8 cellular contexts compared by ENCODE assay signal in genomic region chr14:61503167-61503801, GRCh38.
DNase-seq lines count a peak whose midpoint lies in the region; ATAC-seq, FAIRE-seq and TF ChIP-seq lines count a peak whose summit lies in the region.

No MANE protein-coding gene starts in this region.

- H3K4me1 Mint-ChIP-seq in activated T-cell treated with anti-CD3 and anti-CD28 coated beads, Interleukin-2, amount 50 U/mL, for 72 hours (ENCODE audit: low read depth): peaks cover 100% of the 10 kb centered on the region

- H3K27me3 ChIP-seq in BLaER1 (no peaks in the 10 kb centered on the region), thyroid gland (no peaks in the 10 kb centered on the region), left ventricle myocardium inferior (ENCODE audit: low read depth) (no peaks in the 10 kb centered on the region)

- H3K9me3 Mint-ChIP-seq in activated T-cell treated with anti-CD3 and anti-CD28 coated beads, Interleukin-2, amount 50 U/mL, for 72 hours: peaks cover 0 to 3% of the 10 kb centered on the region in 2 donors

- H3K9ac ChIP-seq in BLaER1: peak overlapping the region; percentile 77
- peak overlapping the region; percentile 22 to 34 for H3K9ac ChIP-seq in kidney (ENCODE audit: low read length in 2 of 2)

- H3K36me3 Mint-ChIP-seq in activated T-cell treated with anti-CD3 and anti-CD28 coated beads, Interleukin-2, amount 50 U/mL, for 72 hours (ENCODE audit: insufficient read depth in 2 of 2): peaks cover 9 to 40% of the 10 kb centered on the region in 2 donors

- no peak overlapping the region; the same call in 1 of the 2 replicates for H3K4me3 ChIP-seq in BLaER1
- H3K4me3 ChIP-seq in kidney (ENCODE audit: low read length in 2 of 2): no peak overlapping the region
- H3K4me3 ChIP-seq in thyroid gland (replicated peaks in 1 of 3): no peak overlapping the region
- no peak overlapping the region for H3K4me3 ChIP-seq in left ventricle myocardium inferior

- no peaks in the 10 kb centered on the region for H3K9me3 ChIP-seq in BLaER1
- no peaks in the 10 kb centered on the region for H3K9me3 ChIP-seq in kidney (ENCODE audit: control insufficient read depth in 1 of 2, low read length in 2 of 2)
- no peaks in the 10 kb centered on the region for H3K9me3 ChIP-seq in thyroid gland
- no peaks in the 10 kb centered on the region for H3K9me3 ChIP-seq in left ventricle myocardium inferior (replicated peaks)

- H3K27me3 Mint-ChIP-seq in activated T-cell treated with anti-CD3 and anti-CD28 coated beads, Interleukin-2, amount 50 U/mL, for 72 hours (ENCODE audit: low read depth): no peaks in the 10 kb centered on the region

- H3K27ac ChIP-seq in BLaER1: peak overlapping the region; percentile 92
- peak overlapping the region; percentile 53 to 56 for H3K27ac ChIP-seq in kidney (ENCODE audit: low read depth in 2 of 2, low read length in 2 of 2)
- peak overlapping the region; percentile 35 to 75 (median 69) for H3K27ac ChIP-seq in thyroid gland
- H3K27ac ChIP-seq in left ventricle myocardium inferior (replicated peaks): no peak overlapping the region

- TF ChIP-seq POLR2A in thyroid gland (IDR thresholded peaks at IDR 0.05): no peak

- peaks cover 80% of the 10 kb centered on the region for H3K4me1 ChIP-seq in BLaER1
- peaks cover 8 to 11% of the 10 kb centered on the region in 2 donors for H3K4me1 ChIP-seq in kidney (ENCODE audit: control insufficient read depth in 1 of 2, insufficient read depth in 1 of 2, low read depth in 1 of 2, low read length in 2 of 2)
- peaks cover 60 to 79% of the 10 kb centered on the region in 2 donors for H3K4me1 ChIP-seq in thyroid gland
- peaks cover 39% of the 10 kb centered on the region for H3K4me1 ChIP-seq in left ventricle myocardium inferior

- WGBS in thyroid gland, 2 donors: 36 to 45% methylated on average over 7 of the region's 7 CpGs

- H3K36me3 ChIP-seq in BLaER1 (peaks cover 11% of the 10 kb centered on the region), kidney (ENCODE audit: control insufficient read depth in 1 of 2, insufficient read depth in 2 of 2, low read length in 2 of 2) (no peaks in the 10 kb centered on the region), thyroid gland (no peaks in the 10 kb centered on the region), left ventricle myocardium inferior (no peaks in the 10 kb centered on the region)

- no peak for FAIRE-seq in kidney (lab: Jason Lieb, UNC)

- DNase-seq in activated T-cell treated with anti-CD3 and anti-CD28 coated beads, Interleukin-2, amount 50 U/mL, for 72 hours: peak; percentile 79 to 83
- DNase-seq in kidney (no peak), thyroid gland (no peak), NCI-H146 (lab: John Stamatoyannopoulos, UW) (no peak), left ventricle myocardium inferior (no peak)

- no peaks in the 10 kb centered on the region for H4K20me1 ChIP-seq in BLaER1

- TF ChIP-seq CTCF in kidney (IDR thresholded peaks at IDR 0.05; ENCODE audit: borderline replicate concordance, extremely low read depth, insufficient read depth) (no peak), thyroid gland (IDR thresholded peaks at IDR 0.05) (no peak), left ventricle myocardium inferior (IDR thresholded peaks at IDR 0.05; ENCODE audit: borderline replicate concordance) (no peak)

- intact Hi-C loops in kidney (cut with DNase I): no loop called here
- intact Hi-C loops in thyroid gland (cut with DNase I): no loop called here
- intact Hi-C loops in left ventricle myocardium inferior (cut with micrococcal nuclease): no loop called here

- peak overlapping the region; percentile 97 for H3K27ac Mint-ChIP-seq in activated T-cell treated with anti-CD3 and anti-CD28 coated beads, Interleukin-2, amount 50 U/mL, for 72 hours

- H3K4me2 ChIP-seq in BLaER1: peak overlapping the region; percentile 80

- ATAC-seq in GM19463 (IDR thresholded peaks at IDR 0.05; ENCODE audit: unreplicated experiment) (peak; percentile 88), HG03558 (IDR thresholded peaks at IDR 0.05; ENCODE audit: extremely low read depth, unreplicated experiment) (peak; percentile 83)
- peak; percentile 85 to 89 for ATAC-seq in activated T-cell treated with anti-CD3 and anti-CD28 coated beads, Interleukin-2, amount 50 U/mL, for 72 hours (replicated peaks in 1 of 2)

- peak overlapping the region; percentile 81 to 99 for H3K4me3 Mint-ChIP-seq in activated T-cell treated with anti-CD3 and anti-CD28 coated beads, Interleukin-2, amount 50 U/mL, for 72 hours

Comparison
In these comparisons a context has a peak if more than half of its experiments do, and no peak if none do; other contexts are left out.
1. DNase-seq: peak in activated T-cell treated with anti-CD3 and anti-CD28 coated beads, Interleukin-2, amount 50 U/mL, for 72 hours (2 of 2); none in kidney (single experiment), thyroid gland (0 of 2), NCI-H146 (single experiment) and left ventricle myocardium inferior (single experiment).
2. Peak in every context shown above with its lines, with median percentiles within 50 percentile points of each other: ATAC-seq.